ENCODE assay signal across 10 cellular contexts in the genomic region with DNA sequence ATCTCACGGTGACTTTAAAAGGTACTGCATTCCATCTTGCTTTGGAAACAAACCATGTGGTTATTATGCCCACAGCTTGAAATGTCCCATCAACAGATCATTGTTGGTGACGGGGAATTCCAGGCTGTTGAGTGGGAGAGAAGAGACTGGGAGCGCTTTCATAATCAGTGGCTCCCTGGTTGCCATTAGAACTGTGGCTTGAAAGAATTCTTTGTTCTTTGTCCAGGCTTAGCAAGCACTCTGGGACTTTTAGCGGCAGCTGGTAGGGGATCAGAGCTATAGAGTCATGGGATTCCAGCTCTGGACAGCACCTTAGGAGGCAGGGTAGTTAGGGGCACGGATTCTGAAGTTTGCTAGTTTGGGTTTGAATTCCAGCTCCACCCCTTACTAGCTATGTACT. TPM values are rescaled to one million over a fixed set of nuclear protein-coding genes. Genes with fewer than 3 reads are reported as not detected.
DNase-seq lines count a peak whose midpoint lies in the region; ATAC-seq and TF ChIP-seq lines count a peak whose summit lies in the region.
"Had no signal": no experiment of that assay in that cellular context is flagged by ENCODE, and none has a peak within 500 bp of the region (broad histone marks: within the 10 kb centered on the region; RNA-seq: fewer than 3 reads in every experiment).

No MANE protein-coding gene starts in this region.

- no peak overlapping the region for H3K27ac Mint-ChIP-seq in activated T-cell treated with anti-CD3 and anti-CD28 coated beads, Interleukin-2, amount 50 U/mL, for 24 hours
- H3K27ac Mint-ChIP-seq: activated naive CD4-positive, alpha-beta T cell treated with anti-CD3 and anti-CD28 coated beads, Interleukin-2, amount 50 U/mL, for 24 hours had no signal

- H3K4me3 ChIP-seq in heart right ventricle: no peak overlapping the region
- no peak overlapping the region for H3K4me3 ChIP-seq in hepatocyte

- WGBS in heart right ventricle, 2 donors: 25 to 46% methylated on average over 5 of the region's 5 CpGs
- WGBS in hepatocyte (ENCODE audit: low lambda C conversion rate, missing lambda C conversion rate): 69% methylated on average over 5 of the region's 5 CpGs

- peak; percentile 62 for DNase-seq in EH (ENCODE audit: low read depth)
- peak in 51 of 56 donors; percentile 10 to 90 (median 57) for DNase-seq in amygdala (lab: John Stamatoyannopoulos, UW)
- no peak for DNase-seq in heart right ventricle
- peak in 6 of 10 donors; percentile 23 to 92 (median 56) for DNase-seq in posterior cingulate gyrus
- no peak for DNase-seq in activated T-cell treated with anti-CD3 and anti-CD28 coated beads, Interleukin-2, amount 50 U/mL, for 24 hours
- DNase-seq in activated CD4-positive, CD25-positive, alpha-beta regulatory T cell (lab: John Stamatoyannopoulos, UW): no peak
- DNase-seq in hepatocyte (ENCODE audit: low spot score): no peak
- DNase-seq: NCI-H748 treated with DMSO at 0.1 percent for 48 hours had no signal

- no peaks in the 10 kb centered on the region for H3K9me3 ChIP-seq in heart right ventricle
- H3K9me3 ChIP-seq in hepatocyte (ENCODE audit: low read depth): no peaks in the 10 kb centered on the region

- no peaks in the 10 kb centered on the region for H3K9me3 Mint-ChIP-seq in activated T-cell treated with anti-CD3 and anti-CD28 coated beads, Interleukin-2, amount 50 U/mL, for 24 hours
- H3K9me3 Mint-ChIP-seq: activated naive CD4-positive, alpha-beta T cell treated with anti-CD3 and anti-CD28 coated beads, Interleukin-2, amount 50 U/mL, for 24 hours had no signal

- H3K36me3 Mint-ChIP-seq in activated T-cell treated with anti-CD3 and anti-CD28 coated beads, Interleukin-2, amount 50 U/mL, for 24 hours (ENCODE audit: low read depth): no peaks in the 10 kb centered on the region

- H3K27ac ChIP-seq in heart right ventricle: peak overlapping the region in 3 of 10 donors; percentile 8 to 40 (median 21)
- no peak overlapping the region for H3K27ac ChIP-seq in hepatocyte

- no peak overlapping the region for H3K4me3 Mint-ChIP-seq in activated T-cell treated with anti-CD3 and anti-CD28 coated beads, Interleukin-2, amount 50 U/mL, for 24 hours
- H3K4me3 Mint-ChIP-seq: activated naive CD4-positive, alpha-beta T cell treated with anti-CD3 and anti-CD28 coated beads, Interleukin-2, amount 50 U/mL, for 24 hours had no signal

- no peaks in the 10 kb centered on the region for H3K79me2 ChIP-seq in hepatocyte

- H3K36me3 ChIP-seq in heart right ventricle (no peaks in the 10 kb centered on the region), hepatocyte (replicated peaks; ENCODE audit: insufficient read depth, low read depth) (no peaks in the 10 kb centered on the region)

- no peak overlapping the region for H2AFZ ChIP-seq in hepatocyte

- H3K4me1 Mint-ChIP-seq in activated T-cell treated with anti-CD3 and anti-CD28 coated beads, Interleukin-2, amount 50 U/mL, for 24 hours (ENCODE audit: low read depth): peaks cover 31% of the 10 kb centered on the region

- TF ChIP-seq CTCF in heart right ventricle (IDR thresholded peaks at IDR 0.05): no peak
- TF ChIP-seq CTCF in hepatocyte (IDR thresholded peaks at IDR 0.05; ENCODE audit: poor library complexity): no peak

- peaks cover 7% of the 10 kb centered on the region for H3K27me3 Mint-ChIP-seq in activated T-cell treated with anti-CD3 and anti-CD28 coated beads, Interleukin-2, amount 50 U/mL, for 24 hours

- ATAC-seq in heart right ventricle (peak in 7 of 8 donors; percentile 35 to 75 (median 52)), HG03342 (IDR thresholded peaks at IDR 0.05; ENCODE audit: unreplicated experiment) (no peak)

- no peaks in the 10 kb centered on the region for H3K9me2 ChIP-seq in hepatocyte (replicated peaks; ENCODE audit: insufficient read depth)

- H3K27me3 ChIP-seq in heart right ventricle: peaks cover 0 to 3% (median 0%) of the 10 kb centered on the region in 7 donors
- H3K27me3 ChIP-seq in hepatocyte: no peaks in the 10 kb centered on the region

- no peaks in the 10 kb centered on the region for H4K20me1 ChIP-seq in hepatocyte (ENCODE audit: insufficient read depth, poor library complexity, severe bottlenecking)

- H3K4me1 ChIP-seq in heart right ventricle: peaks cover 0 to 22% (median 3%) of the 10 kb centered on the region in 9 donors
- H3K4me1 ChIP-seq in hepatocyte (ENCODE audit: insufficient read depth): peaks cover 13% of the 10 kb centered on the region

- intact Hi-C loops in heart right ventricle (cut with DNase I) (no loop called here), posterior cingulate gyrus (cut with DNase I) (no loop called here)

- H3K4me2 ChIP-seq in hepatocyte: no peak overlapping the region

RNA-seq across cellular contexts. Expression of a gene that starts 22.0 kb away (rescaled TPM):
- not detected for total RNA-seq in heart right ventricle
- not detected for polyA plus RNA-seq in heart right ventricle
- total RNA-seq in hepatocyte: not detected in 2 replicates
- not detected in 2 replicates for polyA plus RNA-seq in hepatocyte

Comparison
In these comparisons a context has a peak if more than half of its experiments do, and no peak if none do; other contexts are left out.
1. DNase-seq: peak in EH (single experiment), amygdala (51 of 56) and posterior cingulate gyrus (6 of 10); none in heart right ventricle (0 of 2), activated T-cell treated with anti-CD3 and anti-CD28 coated beads, Interleukin-2, amount 50 U/mL, for 24 hours (single experiment), activated CD4-positive, CD25-positive, alpha-beta regulatory T cell (0 of 4) and hepatocyte (single experiment).